In the genomic region with DNA sequence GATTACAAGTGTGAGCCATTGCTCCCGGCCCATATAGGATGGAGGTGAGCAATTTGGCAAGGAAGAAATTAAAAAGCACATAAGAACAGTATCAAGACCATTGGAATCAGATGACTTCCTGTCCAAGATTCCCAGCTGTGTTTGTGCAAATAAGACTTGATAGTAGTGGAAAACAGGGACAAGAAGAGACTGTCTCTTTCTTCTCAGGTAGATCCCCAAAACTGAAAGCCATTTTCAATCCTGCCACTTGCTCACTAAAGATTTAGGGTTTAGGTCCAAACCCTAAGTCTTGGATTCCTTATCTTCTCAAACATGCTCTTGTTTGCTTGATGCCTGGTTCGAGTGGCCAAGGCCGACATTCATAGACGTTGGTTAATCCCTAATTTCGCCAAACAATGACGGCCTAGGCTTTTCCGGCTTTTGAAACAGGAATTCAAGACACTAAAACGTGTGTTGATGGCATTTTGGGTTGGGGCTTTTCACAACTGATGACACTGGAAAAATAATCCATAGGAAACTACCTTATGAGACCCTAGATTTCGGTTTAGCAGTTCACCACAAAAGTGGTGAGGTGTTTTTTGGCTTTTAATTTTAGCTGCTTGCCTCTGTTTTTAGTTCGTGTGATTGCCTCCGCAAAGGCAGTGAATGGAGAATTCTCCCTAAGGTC, we compare ENCODE assay signal across 8 cellular contexts. TPM values are rescaled to one million over a fixed set of nuclear protein-coding genes. Genes with fewer than 3 reads are reported as not detected.
DNase-seq lines count a peak whose midpoint lies in the region; ATAC-seq and TF ChIP-seq lines count a peak whose summit lies in the region.

No MANE protein-coding gene starts in this region.

- ATAC-seq in HG03097 (IDR thresholded peaks at IDR 0.05; ENCODE audit: low FRiP score, unreplicated experiment) = no peak

- H3K4me3 ChIP-seq in BE2C (ENCODE audit: low read depth, low read length) (peak overlapping the region; percentile 48), cardiac fibroblast (replicated peaks in 1 of 2; ENCODE audit: low read depth in 2 of 2, low read length in 2 of 2) (peak overlapping the region; percentile 19 to 43), muscle layer of duodenum (ENCODE audit: low read depth in 1 of 2, low read length in 2 of 2) (peak overlapping the region; percentile 43 to 47)
- peak overlapping the region; percentile 53 for H3K4me3 ChIP-seq in Jurkat, Clone E6-1 (ENCODE audit: low read length)

- H3K27ac ChIP-seq in muscle layer of duodenum (ENCODE audit: low read length) = peak overlapping the region; percentile 88

- H3K27me3 ChIP-seq in BE2C (no peaks in the 10 kb centered on the region), muscle layer of duodenum (ENCODE audit: low read depth, low read length) (no peaks in the 10 kb centered on the region)

- H3K4me1 ChIP-seq in BE2C = peaks cover 6% of the 10 kb centered on the region; the same call in 1 of the 2 replicates
- H3K4me1 ChIP-seq in muscle layer of duodenum (ENCODE audit: control insufficient read depth in 1 of 2, insufficient read depth in 2 of 2, low read length in 2 of 2) = peaks cover 23 to 24% of the 10 kb centered on the region in 2 donors

- no peaks in the 10 kb centered on the region for H3K9me3 ChIP-seq in BE2C
- H3K9me3 ChIP-seq in muscle layer of duodenum (ENCODE audit: control insufficient read depth in 1 of 2, low read length in 2 of 2) = no peaks in the 10 kb centered on the region

- DNase-seq in BE2C = no peak
- no peak for DNase-seq in Jurkat, Clone E6-1 (ENCODE audit: low read depth, low spot score)
- peak in 1 of 2 donors; percentile 9 for DNase-seq in cardiac fibroblast (ENCODE audit: low read depth in 2 of 2)
- no peak for DNase-seq in AML-193 (lab: John Stamatoyannopoulos, UW)
- DNase-seq in kidney tubule cell (ENCODE audit: low spot score) = no peak
- no peak for DNase-seq in ecto neural progenitor cell (ENCODE audit: low spot score)

- H3K36me3 ChIP-seq in BE2C = peaks cover 1% of the 10 kb centered on the region
- H3K36me3 ChIP-seq in muscle layer of duodenum (ENCODE audit: control insufficient read depth in 1 of 2, insufficient read depth in 2 of 2, low read length in 2 of 2) = peaks cover under 1 to 4% of the 10 kb centered on the region in 2 donors

- TF ChIP-seq CTCF in BE2C (IDR thresholded peaks at IDR 0.05; ENCODE audit: low read depth, low read length) (no peak), cardiac fibroblast (IDR thresholded peaks at IDR 0.05; ENCODE audit: low read depth, low read length) (no peak)

RNA-seq across cellular contexts. Expression of a gene that starts 1.0 kb away (rescaled TPM):
- polyA plus RNA-seq in BE2C (2012; ENCODE audit: insufficient read depth, insufficient read length, low read depth) = 60.1 TPM
- 45.2 TPM for polyA plus RNA-seq in Jurkat, Clone E6-1 (2012; ENCODE audit: insufficient read depth, insufficient read length)

RNA-seq across cellular contexts. Expression of a gene that starts 4.0 kb away (rescaled TPM):
- 57.1 TPM for polyA plus RNA-seq in BE2C (2012; ENCODE audit: insufficient read depth, insufficient read length, low read depth)
- 42.9 TPM for polyA plus RNA-seq in Jurkat, Clone E6-1 (2012; ENCODE audit: insufficient read depth, insufficient read length)

RNA-seq across cellular contexts. Expression of a gene that starts 22.9 kb away (rescaled TPM):
- polyA plus RNA-seq in BE2C (2012; ENCODE audit: insufficient read depth, insufficient read length, low read depth) = 243 TPM
- polyA plus RNA-seq in Jurkat, Clone E6-1 (2012; ENCODE audit: insufficient read depth, insufficient read length) = 160 TPM

RNA-seq across cellular contexts. Expression of a gene that starts 48.3 kb away (rescaled TPM):
- 25.6 TPM for polyA plus RNA-seq in BE2C (2012; ENCODE audit: insufficient read depth, insufficient read length, low read depth)
- 13.9 TPM for polyA plus RNA-seq in Jurkat, Clone E6-1 (2012; ENCODE audit: insufficient read depth, insufficient read length)

RNA-seq across cellular contexts. Expression of a gene that starts 48.5 kb away (rescaled TPM):
- 0.54 TPM for polyA plus RNA-seq in BE2C (2012; ENCODE audit: insufficient read depth, insufficient read length, low read depth)
- polyA plus RNA-seq in Jurkat, Clone E6-1 (2012; ENCODE audit: insufficient read depth, insufficient read length) = 2.8 TPM
